Comparison of ENCODE assay signal across 13 cellular contexts in genomic region chr2:191222507-191222906, GRCh38. TPM values are rescaled to one million over a fixed set of nuclear protein-coding genes. Genes with fewer than 3 reads are reported as not detected.
DNase-seq lines count a peak whose midpoint lies in the region; ATAC-seq and TF ChIP-seq lines count a peak whose summit lies in the region.
"Had no signal": no experiment of that assay in that cellular context is flagged by ENCODE, and none has a peak within 500 bp of the region (broad histone marks: within the 10 kb centered on the region; RNA-seq: fewer than 3 reads in every experiment).

No MANE protein-coding gene starts in this region.

- in situ Hi-C loops in GM13977 (cut with MboI; ENCODE audit: low pct_unique_long_range_greater_than_20kb, low sequenced_read_pairs, unreplicated experiment): no loop called here

- CTCF ChIA-PET in activated naive CD4-positive, alpha-beta T cell treated with anti-CD3 and anti-CD28 coated beads for 36 hours (lab: Charles Lee): no interaction called here

- no peak for DNase-seq in breast epithelium (ENCODE audit: low spot score in 2 of 2)
- no peak for DNase-seq in activated naive CD4-positive, alpha-beta T cell treated with anti-CD3 and anti-CD28 coated beads for 36 hours
- no peak for DNase-seq in foreskin fibroblast
- DNase-seq in NCI-H345 (lab: John Stamatoyannopoulos, UW): no peak
- DNase-seq in GM13977 (ENCODE audit: low spot score): no peak
- DNase-seq: NCI-H226; retina; stimulated activated CD8-positive, alpha-beta memory T cell treated with anti-CD3 and anti-CD28 coated beads, Interleukin-4, amount 100 ng/mL, for 48 hours had no signal

- H3K9ac ChIP-seq in skeletal muscle tissue (ENCODE audit: low read depth in 1 of 3, low read length in 3 of 3): no peak overlapping the region

- TF ChIP-seq CTCF in breast epithelium (IDR thresholded peaks at IDR 0.05) (no peak), foreskin fibroblast (IDR thresholded peaks at IDR 0.05; ENCODE audit: low read depth, low read length) (no peak), GM13977 (IDR thresholded peaks at IDR 0.05; ENCODE audit: extremely low read depth, insufficient read depth, missing control alignments) (no peak)

- peak; percentile 36 for ATAC-seq in GM21390 (IDR thresholded peaks at IDR 0.05; ENCODE audit: unreplicated experiment)
- peak; percentile 53 for ATAC-seq in HG03460 (IDR thresholded peaks at IDR 0.05; ENCODE audit: unreplicated experiment)

- peaks cover 0 to 5% of the 10 kb centered on the region in 2 donors for H3K4me1 ChIP-seq in breast epithelium
- peaks cover 0 to 12% (median 0%) of the 10 kb centered on the region in 3 donors for H3K4me1 ChIP-seq in skeletal muscle tissue (ENCODE audit: control insufficient read depth in 3 of 3, insufficient read depth in 3 of 3, low read length in 3 of 3)

- TF ChIP-seq POLR2A in breast epithelium (IDR thresholded peaks at IDR 0.05): no peak

- H3K4me3 Mint-ChIP-seq in activated naive CD4-positive, alpha-beta T cell treated with anti-CD3 and anti-CD28 coated beads for 36 hours: no peak overlapping the region
- H3K4me3 Mint-ChIP-seq: T-helper 1 cell treated with Interleukin-12 subunit alpha and Interleukin-12 subunit beta and Interleukin-4 antibody, amounts not matched to agents 30 μg/mL and 1 μg/mL, for 36 hours had no signal

- no peak overlapping the region for H3K27ac Mint-ChIP-seq in activated naive CD4-positive, alpha-beta T cell treated with anti-CD3 and anti-CD28 coated beads for 36 hours
- H3K27ac Mint-ChIP-seq: T-helper 1 cell treated with Interleukin-12 subunit alpha and Interleukin-12 subunit beta and Interleukin-4 antibody, amounts not matched to agents 30 μg/mL and 1 μg/mL, for 36 hours had no signal

- H3K36me3 Mint-ChIP-seq in activated naive CD4-positive, alpha-beta T cell treated with anti-CD3 and anti-CD28 coated beads for 36 hours (ENCODE audit: low read depth): no peaks in the 10 kb centered on the region

- H3K27me3 ChIP-seq in breast epithelium (no peaks in the 10 kb centered on the region), skeletal muscle tissue (ENCODE audit: control insufficient read depth in 3 of 3, insufficient read depth in 3 of 3, low read length in 3 of 3) (no peaks in the 10 kb centered on the region)

- H3K4me3 ChIP-seq in breast epithelium (no peak overlapping the region), skeletal muscle tissue (ENCODE audit: low read length in 3 of 3) (no peak overlapping the region), foreskin fibroblast (ENCODE audit: low read depth in 1 of 2, low read length in 2 of 2) (no peak overlapping the region)

- H3K4me1 Mint-ChIP-seq in activated naive CD4-positive, alpha-beta T cell treated with anti-CD3 and anti-CD28 coated beads for 36 hours (ENCODE audit: low read depth): peaks cover 23% of the 10 kb centered on the region

- H3K36me3 ChIP-seq in breast epithelium (no peaks in the 10 kb centered on the region), skeletal muscle tissue (ENCODE audit: control insufficient read depth in 3 of 3, insufficient read depth in 3 of 3, low read length in 3 of 3) (no peaks in the 10 kb centered on the region)

- H3K9me3 Mint-ChIP-seq in activated naive CD4-positive, alpha-beta T cell treated with anti-CD3 and anti-CD28 coated beads for 36 hours: peaks cover 9% of the 10 kb centered on the region

- H3K27ac ChIP-seq in breast epithelium: peak overlapping the region; percentile 14 to 68
- peak overlapping the region; percentile 22 for H3K27ac ChIP-seq in skeletal muscle tissue (ENCODE audit: low read depth, low read length)

- intact Hi-C loops in breast epithelium (cut with DNase I; ENCODE audit: low total_unique reads): no loop called here
- intact Hi-C loops in activated naive CD4-positive, alpha-beta T cell treated with anti-CD3 and anti-CD28 coated beads for 36 hours (cut with micrococcal nuclease): no loop called here

- H3K9me3 ChIP-seq in breast epithelium: no peaks in the 10 kb centered on the region
- no peaks in the 10 kb centered on the region for H3K9me3 ChIP-seq in skeletal muscle tissue (ENCODE audit: control insufficient read depth in 3 of 3, low read length in 3 of 3)

- H3K27me3 Mint-ChIP-seq in activated naive CD4-positive, alpha-beta T cell treated with anti-CD3 and anti-CD28 coated beads for 36 hours (ENCODE audit: low read depth): no peaks in the 10 kb centered on the region

RNA-seq across cellular contexts. Expression of gene MYO1B, which starts 22.7 kb away (rescaled TPM):
- 10 to 100 TPM; 34.1 to 73.9 (median 63.9) TPM for total RNA-seq in breast epithelium
- total RNA-seq in skeletal muscle tissue: 125 TPM
- total RNA-seq in activated naive CD4-positive, alpha-beta T cell treated with anti-CD3 and anti-CD28 coated beads for 36 hours: 10 to 100 TPM; 39.2 to 40.5 TPM
- total RNA-seq: G401 had no signal
